In the genomic region with DNA sequence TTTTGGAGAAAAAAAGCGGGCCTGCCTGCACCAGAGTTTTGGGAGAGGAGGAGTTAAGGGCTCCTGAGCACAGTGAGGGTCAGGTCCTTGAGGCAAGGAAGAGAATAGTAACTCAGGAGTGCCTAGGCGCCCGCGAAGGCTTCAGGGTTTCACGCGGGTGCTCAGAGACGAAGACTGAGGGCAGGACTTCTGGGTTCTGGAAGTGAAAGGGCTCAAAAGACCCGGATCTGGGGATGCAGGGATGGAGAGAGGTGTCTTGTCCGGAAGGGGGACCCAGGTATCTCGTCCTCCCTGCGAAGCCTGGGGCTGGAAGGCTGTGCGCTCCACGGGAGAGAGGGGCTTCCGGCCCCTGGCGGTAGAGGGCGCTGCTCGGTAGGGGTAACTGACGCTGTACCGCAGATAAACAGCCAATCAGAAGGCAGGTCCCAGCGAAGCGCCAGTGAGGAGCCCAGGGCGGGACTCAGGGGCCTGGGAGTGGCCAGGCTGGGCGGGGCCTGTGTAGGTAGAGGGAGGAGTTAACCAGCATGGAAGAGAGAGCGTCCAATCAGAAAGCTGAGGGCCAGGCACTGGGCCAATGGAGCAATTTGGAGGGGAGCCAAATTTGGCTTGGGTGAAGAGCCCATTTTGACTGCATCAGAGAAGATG, we compare ENCODE assay signal across 8 cellular contexts. TPM values are rescaled to one million over a fixed set of nuclear protein-coding genes. Genes with fewer than 3 reads are reported as not detected.
DNase-seq lines count a peak whose midpoint lies in the region; ATAC-seq and TF ChIP-seq lines count a peak whose summit lies in the region.

No MANE protein-coding gene starts in this region.

- H3K14ac ChIP-seq in neuronal stem cell (ENCODE audit: low read length), result no peak overlapping the region

- peaks cover 58 to 80% (median 75%) of the 10 kb centered on the region in 10 experiments for H3K4me1 ChIP-seq in BLaER1 treated with 17β-estradiol and CSF1 and Interleukin-3, amounts not matched to agents 10 nM and 100 nM
- peaks cover 2 to 68% (median 9%) of the 10 kb centered on the region in 3 donors for H3K4me1 ChIP-seq in gastroesophageal sphincter
- peaks cover 5 to 8% of the 10 kb centered on the region in 2 donors for H3K4me1 ChIP-seq in neuronal stem cell (ENCODE audit: control insufficient read depth in 2 of 2, insufficient read depth in 1 of 2, low read depth in 1 of 2, low read length in 2 of 2)

- H3K9ac ChIP-seq in BLaER1 treated with 17β-estradiol and CSF1 and Interleukin-3, amounts not matched to agents 10 nM and 100 nM, result peak overlapping the region; percentile 69 to 82 (median 78)
- H3K9ac ChIP-seq in neuronal stem cell (ENCODE audit: low read depth, low read length, poor library complexity), result no peak overlapping the region

- WGBS in gastroesophageal sphincter (ENCODE audit: low coverage in 1 of 2), 2 donors, result 3 to 14% methylated on average over 14 of the region's 24 CpGs
- WGBS in neuronal stem cell (ENCODE audit: extremely low coverage in 2 of 2, insufficient read length in 2 of 2, insufficient replicate concordance in 1 of 2), 2 donors, result no CpG with 5 or more reads among the region's 24 CpGs

- peak overlapping the region; percentile 57 for H3K18ac ChIP-seq in neuronal stem cell (ENCODE audit: low read length)

- H3K4me1 Mint-ChIP-seq in activated naive CD4-positive, alpha-beta T cell treated with anti-CD3 and anti-CD28 coated beads, Interleukin-2, amount 50 U/mL, for 24 hours, result peaks cover 15% of the 10 kb centered on the region

- peaks cover 0 to 11% (median 0%) of the 10 kb centered on the region in 11 experiments; a peak in 4 of 22 replicates for H3K36me3 ChIP-seq in BLaER1 treated with 17β-estradiol and CSF1 and Interleukin-3, amounts not matched to agents 10 nM and 100 nM
- H3K36me3 ChIP-seq in gastroesophageal sphincter (peaks cover 0 to 47% of the 10 kb centered on the region in 2 donors), neuronal stem cell (replicated peaks in 1 of 2; ENCODE audit: control insufficient read depth in 2 of 2, insufficient read depth in 2 of 2, low read length in 2 of 2) (peaks cover 0 to 31% of the 10 kb centered on the region in 2 donors)

- peak overlapping the region; percentile 89 for H3K23ac ChIP-seq in neuronal stem cell (ENCODE audit: low read depth, low read length, poor library complexity)

- H3K4me2 ChIP-seq in BLaER1 treated with 17β-estradiol and CSF1 and Interleukin-3, amounts not matched to agents 10 nM and 100 nM, result peak overlapping the region; percentile 76 to 96 (median 91)
- peak overlapping the region; percentile 66 for H3K4me2 ChIP-seq in neuronal stem cell (ENCODE audit: insufficient read depth, low read length, poor library complexity, severe bottlenecking)

- no peak overlapping the region for H2BK120ac ChIP-seq in neuronal stem cell (ENCODE audit: low read depth, low read length)

- H3K4me3 Mint-ChIP-seq in activated naive CD4-positive, alpha-beta T cell treated with anti-CD3 and anti-CD28 coated beads, Interleukin-2, amount 50 U/mL, for 24 hours, result peak overlapping the region; percentile 16

- H3K27me3 Mint-ChIP-seq in activated naive CD4-positive, alpha-beta T cell treated with anti-CD3 and anti-CD28 coated beads, Interleukin-2, amount 50 U/mL, for 24 hours, result peaks cover 16% of the 10 kb centered on the region

- no peaks in the 10 kb centered on the region for H3K9me3 Mint-ChIP-seq in activated naive CD4-positive, alpha-beta T cell treated with anti-CD3 and anti-CD28 coated beads, Interleukin-2, amount 50 U/mL, for 24 hours

- peak in 1 of 2 donors; percentile 13 for TF ChIP-seq POLR2A in gastroesophageal sphincter (IDR thresholded peaks at IDR 0.05)

- H4K20me1 ChIP-seq in BLaER1 treated with 17β-estradiol and CSF1 and Interleukin-3, amounts not matched to agents 10 nM and 100 nM, result no peaks in the 10 kb centered on the region

- peak overlapping the region; percentile 49 to 82 (median 73); a peak in 20 of 22 replicates for H3K27ac ChIP-seq in BLaER1 treated with 17β-estradiol and CSF1 and Interleukin-3, amounts not matched to agents 10 nM and 100 nM
- peak overlapping the region; percentile 95 to 99 (median 98) for H3K27ac ChIP-seq in gastroesophageal sphincter
- H3K27ac ChIP-seq in neuronal stem cell (replicated peaks; ENCODE audit: low read length), result no peak overlapping the region

- H4K8ac ChIP-seq in neuronal stem cell (ENCODE audit: low read depth, low read length), result no peak overlapping the region

- ATAC-seq in gastroesophageal sphincter (peak; percentile 93), GM19023 (IDR thresholded peaks at IDR 0.05; ENCODE audit: unreplicated experiment) (no peak), GM21526 (IDR thresholded peaks at IDR 0.05; ENCODE audit: low FRiP score, unreplicated experiment) (no peak)

- no peak overlapping the region for H2BK5ac ChIP-seq in neuronal stem cell (ENCODE audit: low read length)

- H4K91ac ChIP-seq in neuronal stem cell (ENCODE audit: low read depth, low read length, poor library complexity), result no peak overlapping the region

- no peaks in the 10 kb centered on the region for H3K9me3 ChIP-seq in BLaER1 treated with 17β-estradiol and CSF1 and Interleukin-3, amounts not matched to agents 10 nM and 100 nM (replicated peaks in 1 of 11)
- H3K9me3 ChIP-seq in gastroesophageal sphincter, result no peaks in the 10 kb centered on the region
- peaks cover 0 to 5% of the 10 kb centered on the region in 2 donors for H3K9me3 ChIP-seq in neuronal stem cell (replicated peaks in 1 of 2; ENCODE audit: control insufficient read depth in 2 of 2, insufficient read depth in 1 of 2, low read depth in 1 of 2, low read length in 2 of 2)

- peak overlapping the region; percentile 54 to 74 (median 64) for H3K4me3 ChIP-seq in BLaER1 treated with 17β-estradiol and CSF1 and Interleukin-3, amounts not matched to agents 10 nM and 100 nM
- peak overlapping the region; percentile 75 to 88 for H3K4me3 ChIP-seq in gastroesophageal sphincter
- peak overlapping the region; percentile 61 to 76 for H3K4me3 ChIP-seq in neuronal stem cell (ENCODE audit: low read length in 2 of 2)

- TF ChIP-seq CTCF in gastroesophageal sphincter (IDR thresholded peaks at IDR 0.05), result peak in 3 of 4 experiments; percentile 85 to 91 (median 91)

- no peak overlapping the region for H3K27ac Mint-ChIP-seq in activated naive CD4-positive, alpha-beta T cell treated with anti-CD3 and anti-CD28 coated beads, Interleukin-2, amount 50 U/mL, for 24 hours

- H2AK5ac ChIP-seq in neuronal stem cell (ENCODE audit: low read depth, low read length), result no peak overlapping the region

- no peak overlapping the region for H3K4ac ChIP-seq in neuronal stem cell (ENCODE audit: low read length)

- no peak for TF ChIP-seq EP300 in gastroesophageal sphincter (IDR thresholded peaks at IDR 0.05)

- H2BK12ac ChIP-seq in neuronal stem cell (ENCODE audit: low read length), result no peak overlapping the region

- no peaks in the 10 kb centered on the region for H3K36me3 Mint-ChIP-seq in activated naive CD4-positive, alpha-beta T cell treated with anti-CD3 and anti-CD28 coated beads, Interleukin-2, amount 50 U/mL, for 24 hours

- H2AFZ ChIP-seq in neuronal stem cell (ENCODE audit: low read length), result peak overlapping the region; percentile 91

- H3K27me3 ChIP-seq in BLaER1 treated with 17β-estradiol and CSF1 and Interleukin-3, amounts not matched to agents 10 nM and 100 nM, result no peaks in the 10 kb centered on the region
- no peaks in the 10 kb centered on the region for H3K27me3 ChIP-seq in gastroesophageal sphincter
- H3K27me3 ChIP-seq in neuronal stem cell (ENCODE audit: control insufficient read depth in 3 of 3, insufficient read depth in 3 of 3, low read depth in 1 of 3, low read length in 3 of 3), result peaks cover 0 to 66% (median 36%) of the 10 kb centered on the region in 3 experiments

- DNase-seq in H4 (ENCODE audit: low spot score) (peak; percentile 58), NCI-H345 treated with DMSO at 0.1 percent for 48 hours (lab: John Stamatoyannopoulos, UW; ENCODE audit: unreplicated experiment) (peak; percentile 43), neuronal stem cell (ENCODE audit: low spot score) (no peak)

- peaks cover 2% of the 10 kb centered on the region for H3K79me1 ChIP-seq in neuronal stem cell (ENCODE audit: low read depth, low read length)

- peak overlapping the region; percentile 58 for H2BK15ac ChIP-seq in neuronal stem cell (ENCODE audit: low read length)

RNA-seq across cellular contexts. Expression of a gene that starts 0.7 kb away (rescaled TPM):
- total RNA-seq in H4 (2014; rRNA removed; shearing (Covaris generic)), result 12.8 and 18.9 TPM in 2 replicates
- 100 to 1,000 TPM; 157 to 438 (median 211) TPM for total RNA-seq in gastroesophageal sphincter
- polyA plus RNA-seq in neuronal stem cell (2013, experiment 1 of 2), result 0.07 TPM
- 0.21 TPM for polyA plus RNA-seq in neuronal stem cell (2013, experiment 2 of 2)

RNA-seq across cellular contexts. Expression of a gene that starts 10.2 kb away (rescaled TPM):
- total RNA-seq in H4 (2014; rRNA removed; shearing (Covaris generic)), result not detected in 2 replicates
- total RNA-seq in gastroesophageal sphincter, result not detected
- not detected for polyA plus RNA-seq in neuronal stem cell (2013, experiment 1 of 2)
- not detected for polyA plus RNA-seq in neuronal stem cell (2013, experiment 2 of 2)

RNA-seq across cellular contexts. Expression of a gene that starts 13.4 kb away (rescaled TPM):
- total RNA-seq in H4 (2014; rRNA removed; shearing (Covaris generic)), result 5.2 and 5.5 TPM in 2 replicates
- 10 to 100 TPM in 1 of 4 donors, 1 to 10 TPM in 3; 4.7 to 14.2 (median 8.7) TPM for total RNA-seq in gastroesophageal sphincter
- 6.0 TPM for polyA plus RNA-seq in neuronal stem cell (2013, experiment 1 of 2)
- 5.6 TPM for polyA plus RNA-seq in neuronal stem cell (2013, experiment 2 of 2)

RNA-seq across cellular contexts. Expression of a gene that starts 30.1 kb away (rescaled TPM):
- total RNA-seq in H4 (2014; rRNA removed; shearing (Covaris generic)), result 0.08 TPM in 1 of 2 replicates, not detected in the other
- total RNA-seq in gastroesophageal sphincter, result 1 to 10 TPM in 3 of 4 donors, under 1 TPM in 1; 0.62 to 1.6 (median 1.3) TPM
- 1.4 TPM for polyA plus RNA-seq in neuronal stem cell (2013, experiment 1 of 2)
- 1.3 TPM for polyA plus RNA-seq in neuronal stem cell (2013, experiment 2 of 2)

RNA-seq across cellular contexts. Expression of a gene that starts 35.5 kb away (rescaled TPM):
- 34.2 and 36.4 TPM in 2 replicates for total RNA-seq in H4 (2014; rRNA removed; shearing (Covaris generic))
- total RNA-seq in gastroesophageal sphincter, result 10 to 100 TPM; 31.4 to 49.7 (median 43.3) TPM
- 35.6 TPM for polyA plus RNA-seq in neuronal stem cell (2013, experiment 1 of 2)
- 36.0 TPM for polyA plus RNA-seq in neuronal stem cell (2013, experiment 2 of 2)
